Comparison of ENCODE assay signal across 10 cellular contexts in the genomic region with DNA sequence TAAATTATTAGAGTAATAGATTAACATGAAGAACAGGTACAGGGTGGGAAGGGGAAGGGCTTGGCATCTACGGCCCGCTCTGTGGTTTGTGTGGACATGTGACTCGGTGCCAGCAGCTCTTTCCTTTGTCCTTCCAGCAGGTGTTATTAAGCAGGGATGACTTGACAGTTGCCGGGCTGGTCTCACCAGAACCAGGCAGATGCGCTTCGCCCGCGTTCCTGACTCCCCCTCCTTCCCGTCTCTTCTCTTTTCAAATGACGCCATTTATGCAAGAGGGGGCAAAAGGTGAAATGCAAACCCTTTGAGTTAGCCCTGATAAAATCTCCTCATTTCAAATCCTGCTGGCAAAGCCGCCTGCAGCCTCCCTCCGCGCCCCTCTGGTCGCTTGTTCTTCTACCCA. TPM values are rescaled to one million over a fixed set of nuclear protein-coding genes. Genes with fewer than 3 reads are reported as not detected.
DNase-seq lines count a peak whose midpoint lies in the region; ATAC-seq, FAIRE-seq and TF ChIP-seq lines count a peak whose summit lies in the region.
"Had no signal": no experiment of that assay in that cellular context is flagged by ENCODE, and none has a peak within 500 bp of the region (broad histone marks: within the 10 kb centered on the region; RNA-seq: fewer than 3 reads in every experiment).

No MANE protein-coding gene starts in this region.

- CTCF ChIA-PET in RWPE1 (lab: Yijun Ruan, JAX): no interaction called here

- no peak overlapping the region for H3K27ac ChIP-seq in RWPE1

- no peaks in the 10 kb centered on the region for H3K36me3 Mint-ChIP-seq in activated T-cell treated with anti-CD3 and anti-CD28 coated beads, Interleukin-2, amount 50 U/mL, for 4 hours (ENCODE audit: insufficient read depth)
- peaks cover 0 to 2% (median 0%) of the 10 kb centered on the region in 3 donors for H3K36me3 Mint-ChIP-seq in naive thymus-derived CD8-positive, alpha-beta T cell

- H3K4me3 Mint-ChIP-seq in activated T-cell treated with anti-CD3 and anti-CD28 coated beads, Interleukin-2, amount 50 U/mL, for 4 hours: peak overlapping the region; percentile 85
- peak overlapping the region; percentile 82 to 96 (median 93) for H3K4me3 Mint-ChIP-seq in naive thymus-derived CD8-positive, alpha-beta T cell
- H3K4me3 Mint-ChIP-seq: neural crest cell had no signal

- no peak for ATAC-seq in activated T-cell treated with anti-CD3 and anti-CD28 coated beads, Interleukin-2, amount 50 U/mL, for 4 hours
- peak in 1 of 2 donors; percentile 18 for ATAC-seq in naive thymus-derived CD8-positive, alpha-beta T cell

- FAIRE-seq in GM19239 (lab: Jason Lieb, UNC): no peak

- POLR2A ChIA-PET in naive thymus-derived CD8-positive, alpha-beta T cell (lab: Charles Lee): interaction anchor here (1.7 to 11.1 kb wide), 10 partner anchors 10 to 306 kb away, joined by 4 to 360 read pairs (median 24); partner anchors contain the start of gene MGAT4A
- POLR2A ChIA-PET in RWPE1 (lab: Yijun Ruan, JAX; ENCODE audit: low non-redundant PET): no interaction called here

- H3K4me1 Mint-ChIP-seq in activated T-cell treated with anti-CD3 and anti-CD28 coated beads, Interleukin-2, amount 50 U/mL, for 4 hours (ENCODE audit: low read depth): peaks cover 87% of the 10 kb centered on the region
- H3K4me1 Mint-ChIP-seq in naive thymus-derived CD8-positive, alpha-beta T cell: peaks cover 54 to 91% (median 87%) of the 10 kb centered on the region in 4 donors

- DNase-seq in DMS79 (lab: John Stamatoyannopoulos, UW): peak; percentile 58
- DNase-seq in NCI-H2171 treated with DMSO at 0.1 percent for 48 hours (lab: John Stamatoyannopoulos, UW): peak; percentile 79
- DNase-seq in activated T-cell treated with anti-CD3 and anti-CD28 coated beads, Interleukin-2, amount 50 U/mL, for 4 hours: no peak
- peak in 7 of 10 donors; percentile 36 to 55 (median 49) for DNase-seq in naive thymus-derived CD8-positive, alpha-beta T cell
- no peak for DNase-seq in RWPE1 (ENCODE audit: low spot score)
- no peak for DNase-seq in GM19239 (ENCODE audit: insufficient read length, low spot score)
- DNase-seq in amygdala (lab: John Stamatoyannopoulos, UW): no peak
- DNase-seq in D341Med (ENCODE audit: low spot score): no peak
- DNase-seq: SIG-M5 had no signal

- H3K27ac Mint-ChIP-seq in naive thymus-derived CD8-positive, alpha-beta T cell: peak overlapping the region; percentile 96 to 100 (median 98)

- no peaks in the 10 kb centered on the region for H3K27me3 Mint-ChIP-seq in activated T-cell treated with anti-CD3 and anti-CD28 coated beads, Interleukin-2, amount 50 U/mL, for 4 hours (ENCODE audit: low read depth)
- H3K27me3 Mint-ChIP-seq in naive thymus-derived CD8-positive, alpha-beta T cell: no peaks in the 10 kb centered on the region

- TF ChIP-seq CTCF in RWPE1 (conservative IDR thresholded peaks at IDR 0.05; ENCODE audit: low read depth): no peak

- no peaks in the 10 kb centered on the region for H3K9me3 Mint-ChIP-seq in activated T-cell treated with anti-CD3 and anti-CD28 coated beads, Interleukin-2, amount 50 U/mL, for 4 hours
- H3K9me3 Mint-ChIP-seq in naive thymus-derived CD8-positive, alpha-beta T cell: no peaks in the 10 kb centered on the region
- H3K9me3 Mint-ChIP-seq: neural crest cell had no signal

RNA-seq across cellular contexts. Expression of gene MGAT4A, which starts 38.9 kb away (rescaled TPM):
- total RNA-seq in activated T-cell treated with anti-CD3 and anti-CD28 coated beads, Interleukin-2, amount 50 U/mL, for 4 hours: 10 to 100 TPM; 24.8 to 33.1 (median 32.4) TPM
- 100 to 1,000 TPM; 291 to 295 TPM for total RNA-seq in naive thymus-derived CD8-positive, alpha-beta T cell
- polyA plus RNA-seq in naive thymus-derived CD8-positive, alpha-beta T cell: 100 to 1,000 TPM; 285 to 350 (median 310) TPM

Comparison
In these comparisons a context has a peak if more than half of its experiments do, and no peak if none do; other contexts are left out.
1. DNase-seq: peak in DMS79 (single experiment), NCI-H2171 treated with DMSO at 0.1 percent for 48 hours (single experiment) and naive thymus-derived CD8-positive, alpha-beta T cell (7 of 10); none in activated T-cell treated with anti-CD3 and anti-CD28 coated beads, Interleukin-2, amount 50 U/mL, for 4 hours (single experiment), RWPE1 (single experiment), GM19239 (single experiment), amygdala (0 of 56) and D341Med (single experiment).
2. RNA of gene MGAT4A, which starts 38.9 kb away (total RNA-seq): 291 to 295 TPM in naive thymus-derived CD8-positive, alpha-beta T cell; 24.8 to 33.1 TPM in activated T-cell treated with anti-CD3 and anti-CD28 coated beads, Interleukin-2, amount 50 U/mL, for 4 hours; every median in the first group is over 4 times any median in the second.